ENCODE assay signal across 22 cellular contexts in genomic region chr6:83770910-83771309, GRCh38.
DNase-seq lines count a peak whose midpoint lies in the region; ATAC-seq and FAIRE-seq lines count a peak whose summit lies in the region.
"Had no signal": no experiment of that assay in that cellular context is flagged by ENCODE, and none has a peak within 500 bp of the region (broad histone marks: within the 10 kb centered on the region; RNA-seq: fewer than 3 reads in every experiment).

No MANE protein-coding gene starts in this region.

- no peaks in the 10 kb centered on the region for H3K9me3 ChIP-seq in small intestine (ENCODE audit: control insufficient read depth, low read depth)

- no peak overlapping the region for H3K27ac Mint-ChIP-seq in stimulated activated memory B cell treated with anti-CD40 and anti-IgM and Interleukin-4, amounts not matched to agents 10 μg/mL and 1 μg/mL and 100 μg/mL, for 72 hours
- H3K27ac Mint-ChIP-seq: activated B cell treated with CpG ODN at 0.5 μM for 24 hours; natural killer cell treated with Interleukin-12 subunit alpha and Interleukin-12 subunit beta and Interleukin-15 and Interleukin-18, amount 100 ng/mL, for 72 hours had no signal

- H3K9me3 Mint-ChIP-seq in stimulated activated memory B cell treated with anti-CD40 and anti-IgM and Interleukin-4, amounts not matched to agents 10 μg/mL and 1 μg/mL and 100 μg/mL, for 72 hours, result peaks cover 3% of the 10 kb centered on the region

- H3K36me3 Mint-ChIP-seq in stimulated activated memory B cell treated with anti-CD40 and anti-IgM and Interleukin-4, amounts not matched to agents 10 μg/mL and 1 μg/mL and 100 μg/mL, for 72 hours, result no peaks in the 10 kb centered on the region
- H3K36me3 Mint-ChIP-seq: natural killer cell treated with Interleukin-12 subunit alpha and Interleukin-12 subunit beta and Interleukin-15 and Interleukin-18, amount 100 ng/mL, for 72 hours had no signal

- no peaks in the 10 kb centered on the region for H3K27me3 Mint-ChIP-seq in stimulated activated memory B cell treated with anti-CD40 and anti-IgM and Interleukin-4, amounts not matched to agents 10 μg/mL and 1 μg/mL and 100 μg/mL, for 72 hours
- H3K27me3 Mint-ChIP-seq: activated B cell treated with CpG ODN at 0.5 μM for 24 hours; natural killer cell treated with Interleukin-12 subunit alpha and Interleukin-12 subunit beta and Interleukin-15 and Interleukin-18, amount 100 ng/mL, for 72 hours had no signal

- FAIRE-seq in small intestine (lab: Jason Lieb, UNC), result no peak
- FAIRE-seq: astrocyte, HTR-8/SVneo had no signal

- H3K27me3 ChIP-seq in small intestine (ENCODE audit: control insufficient read depth in 2 of 2, insufficient read depth in 2 of 2, low read length in 2 of 2), result no peaks in the 10 kb centered on the region
- H3K27me3 ChIP-seq: gastroesophageal sphincter had no signal

- ATAC-seq in HG02678 (IDR thresholded peaks at IDR 0.05; ENCODE audit: unreplicated experiment) (peak; percentile 57), HG03432 (IDR thresholded peaks at IDR 0.05; ENCODE audit: unreplicated experiment) (peak; percentile 80)
- no peak for ATAC-seq in stimulated activated memory B cell treated with anti-CD40 and anti-IgM and Interleukin-4, amounts not matched to agents 10 μg/mL and 1 μg/mL and 100 μg/mL, for 72 hours
- ATAC-seq: gastroesophageal sphincter; natural killer cell treated with Interleukin-12 subunit alpha and Interleukin-12 subunit beta and Interleukin-15 and Interleukin-18, amount 100 ng/mL, for 72 hours had no signal

- DNase-seq in NOMO-1 treated with DMSO at 0.1 percent for 48 hours (lab: John Stamatoyannopoulos, UW; ENCODE audit: unreplicated experiment) (peak; percentile 59), NOMO-1 treated with dmso at 0.1 percent for 144 hours (lab: John Stamatoyannopoulos, UW; ENCODE audit: unreplicated experiment) (no peak), AG20443 (ENCODE audit: low spot score) (no peak), small intestine (no peak), D341Med (ENCODE audit: low spot score) (no peak)
- DNase-seq: activated B cell treated with CpG ODN at 0.5 μM for 24 hours; activated effector memory CD4-positive, alpha-beta T cell treated with anti-CD3 and anti-CD28 coated beads, Interleukin-2, amount 50 U/mL, for 16 hours; DND-41; NCI-H2081; NCI-H69; SW 1271 had no signal

- no peaks in the 10 kb centered on the region for H3K36me3 ChIP-seq in small intestine (ENCODE audit: control insufficient read depth in 2 of 2, insufficient read depth in 2 of 2, low read length in 2 of 2)
- H3K36me3 ChIP-seq: gastroesophageal sphincter had no signal

- H3K4me1 Mint-ChIP-seq in stimulated activated memory B cell treated with anti-CD40 and anti-IgM and Interleukin-4, amounts not matched to agents 10 μg/mL and 1 μg/mL and 100 μg/mL, for 72 hours, result no peaks in the 10 kb centered on the region
- H3K4me1 Mint-ChIP-seq: activated B cell treated with CpG ODN at 0.5 μM for 24 hours had no signal

- no peak overlapping the region for H3K4me3 ChIP-seq in small intestine (ENCODE audit: low read depth in 1 of 2, low read length in 2 of 2)
- H3K4me3 ChIP-seq: coronary artery, gastroesophageal sphincter, lung had no signal

- no peak overlapping the region for H3K4me3 Mint-ChIP-seq in stimulated activated memory B cell treated with anti-CD40 and anti-IgM and Interleukin-4, amounts not matched to agents 10 μg/mL and 1 μg/mL and 100 μg/mL, for 72 hours
- H3K4me3 Mint-ChIP-seq: activated B cell treated with CpG ODN at 0.5 μM for 24 hours; natural killer cell treated with Interleukin-12 subunit alpha and Interleukin-12 subunit beta and Interleukin-15 and Interleukin-18, amount 100 ng/mL, for 72 hours had no signal

- H3K4me1 ChIP-seq in small intestine (ENCODE audit: control insufficient read depth in 2 of 2, insufficient read depth in 1 of 2, low read depth in 1 of 2, low read length in 1 of 2), result no peaks in the 10 kb centered on the region
- H3K4me1 ChIP-seq: gastroesophageal sphincter had no signal

- no peak overlapping the region for H3K27ac ChIP-seq in small intestine (ENCODE audit: low read depth in 1 of 2, low read length in 1 of 2)
- H3K27ac ChIP-seq: 22Rv1, coronary artery, epithelial cell of prostate, gastroesophageal sphincter had no signal
